ENCODE assay signal across 8 cellular contexts in genomic region chr3:44580971-44581370, GRCh38. TPM values are rescaled to one million over a fixed set of nuclear protein-coding genes. Genes with fewer than 3 reads are reported as not detected.
A peak's percentile ranks its signal among the peaks of the same experiment; 100 is the strongest.
DNase-seq lines count a peak whose midpoint lies in the region; ATAC-seq and TF ChIP-seq lines count a peak whose summit lies in the region.
"Not testable (repeated sequence)": the region's sequence is repeated elsewhere in the genome, so short reads cannot be mapped to it uniquely, and the experiment has no call there.
"Had no signal": no experiment of that assay in that cellular context is flagged by ENCODE, and none has a peak within 500 bp of the region (broad histone marks: within the 10 kb centered on the region; RNA-seq: fewer than 3 reads in every experiment).

No MANE protein-coding gene starts in this region.

- peak overlapping the region; percentile 16; the same call in 1 of the 3 replicates for H3K4me3 Mint-ChIP-seq in GM23338
- H3K4me3 Mint-ChIP-seq in neural progenitor cell: not testable (repeated sequence)

- ATAC-seq in GM23338: peak; percentile 3; the same call in 2 of the 3 replicates

- not testable (repeated sequence) for H3K36me3 ChIP-seq in BLaER1 treated with 17β-estradiol and CSF1 and Interleukin-3, amounts not matched to agents 10 nM and 100 nM; GM23338 (ENCODE audit: insufficient read depth); neural progenitor cell

- H2AFZ ChIP-seq in GM23338; neural progenitor cell (replicated peaks): not testable (repeated sequence)

- H3K9ac ChIP-seq in BLaER1 treated with 17β-estradiol and CSF1 and Interleukin-3, amounts not matched to agents 10 nM and 100 nM: peak overlapping the region in 3 of 11 experiments; percentile 46 to 52 (median 46); a peak in 3 of 22 replicates
- H3K9ac ChIP-seq in neural progenitor cell: not testable (repeated sequence)

- H3K9me3 ChIP-seq in BLaER1 treated with 17β-estradiol and CSF1 and Interleukin-3, amounts not matched to agents 10 nM and 100 nM (replicated peaks in 1 of 11): peaks cover 33 to 89% (median 52%) of the 10 kb centered on the region in 11 experiments; a peak in 20 of 22 replicates
- not testable (repeated sequence) for H3K9me3 ChIP-seq in neural progenitor cell (ENCODE audit: low read depth)

- peak; percentile 14 for DNase-seq in AG20443 (ENCODE audit: low spot score)
- DNase-seq in GM23338 (ENCODE audit: low spot score): peak; percentile 47
- DNase-seq in dermis blood vessel endothelial cell: peak; percentile 6
- peak; percentile 12 for DNase-seq in neural progenitor cell (ENCODE audit: low spot score)

- H3K4me1 ChIP-seq in BLaER1 treated with 17β-estradiol and CSF1 and Interleukin-3, amounts not matched to agents 10 nM and 100 nM; GM23338 (ENCODE audit: insufficient read depth); neural progenitor cell: not testable (repeated sequence)

- not testable (repeated sequence) for H3K79me2 ChIP-seq in GM23338 (replicated peaks; ENCODE audit: insufficient read depth)
- peaks cover 11% of the 10 kb centered on the region for H3K79me2 ChIP-seq in neural progenitor cell (ENCODE audit: low read depth)

- H3K27ac Mint-ChIP-seq in GM23338, neural progenitor cell: not testable (repeated sequence)

- H3K4me2 ChIP-seq in BLaER1 treated with 17β-estradiol and CSF1 and Interleukin-3, amounts not matched to agents 10 nM and 100 nM; neural progenitor cell: not testable (repeated sequence)
- H3K4me2 ChIP-seq in GM23338: peak overlapping the region; percentile 57

- H3K4me1 Mint-ChIP-seq in GM23338 (peaks cover 18% of the 10 kb centered on the region), neural progenitor cell (peaks cover 14% of the 10 kb centered on the region)

- peak overlapping the region in 7 of 10 experiments; percentile 36 to 54 (median 43); a peak in 4 of 20 replicates for H3K4me3 ChIP-seq in BLaER1 treated with 17β-estradiol and CSF1 and Interleukin-3, amounts not matched to agents 10 nM and 100 nM
- H3K4me3 ChIP-seq in GM23338: peak overlapping the region; percentile 38; the same call in 1 of the 2 replicates
- not testable (repeated sequence) for H3K4me3 ChIP-seq in neural progenitor cell

- H4K20me1 ChIP-seq in BLaER1 treated with 17β-estradiol and CSF1 and Interleukin-3, amounts not matched to agents 10 nM and 100 nM; GM23338 (replicated peaks; ENCODE audit: insufficient read depth); neural progenitor cell (ENCODE audit: low read depth): not testable (repeated sequence)

- H3K9me3 Mint-ChIP-seq in GM23338, neural progenitor cell: not testable (repeated sequence)

- not testable (repeated sequence) for H3K9me2 ChIP-seq in GM23338 (ENCODE audit: insufficient read depth)

- not testable (repeated sequence) for TF ChIP-seq CTCF in GM23338 (conservative IDR thresholded peaks at IDR 0.05; ENCODE audit: low read depth in 2 of 2); neural progenitor cell (IDR thresholded peaks at IDR 0.05)

- H3K36me3 Mint-ChIP-seq in GM23338 (ENCODE audit: low read depth): peaks cover 29% of the 10 kb centered on the region
- H3K36me3 Mint-ChIP-seq in neural progenitor cell: peaks cover 29% of the 10 kb centered on the region

- H3K27ac ChIP-seq in BLaER1 treated with 17β-estradiol and CSF1 and Interleukin-3, amounts not matched to agents 10 nM and 100 nM; GM23338 (ENCODE audit: low read depth); neural progenitor cell: not testable (repeated sequence)

- H3K27me3 ChIP-seq in BLaER1 treated with 17β-estradiol and CSF1 and Interleukin-3, amounts not matched to agents 10 nM and 100 nM: peaks cover 9 to 27% (median 23%) of the 10 kb centered on the region in 11 experiments
- peaks cover 20% of the 10 kb centered on the region for H3K27me3 ChIP-seq in GM23338 (ENCODE audit: insufficient read depth)
- H3K27me3 ChIP-seq in neural progenitor cell: not testable (repeated sequence)

- H3F3A ChIP-seq in GM23338 (replicated peaks; ENCODE audit: low read depth); neural progenitor cell (ENCODE audit: low read depth): not testable (repeated sequence)

- not testable (repeated sequence) for H3K27me3 Mint-ChIP-seq in GM23338 (ENCODE audit: insufficient read depth, low read depth, poor library complexity); neural progenitor cell (ENCODE audit: insufficient read depth, low read depth)

RNA-seq across cellular contexts. Expression of gene ZNF660, which starts 3.8 kb away (rescaled TPM):
- 6.1 and 10.1 TPM in 2 replicates for total RNA-seq in GM23338 (2014; rRNA removed; shearing (Covaris generic))
- polyA plus RNA-seq in GM23338 (2016; fragmentation: Nextera tagmentation; extraction: Ambion mirVana): 5.4 and 5.9 TPM in 2 replicates
- total RNA-seq in dermis blood vessel endothelial cell (0.79 and 2.2 TPM in 2 replicates), neural progenitor cell (ENCODE audit: low replicate concordance) (14.7 and 26.7 TPM in 2 replicates)
- total RNA-seq: A172; CD4-positive, CD25-positive, alpha-beta regulatory T cell had no signal
- polyA plus RNA-seq: A549 had no signal

RNA-seq across cellular contexts. Expression of gene ZKSCAN7, which starts 26.0 kb away (rescaled TPM):
- total RNA-seq in GM23338 (2014; rRNA removed; shearing (Covaris generic)): 14.0 and 17.8 TPM in 2 replicates
- polyA plus RNA-seq in GM23338 (2016; fragmentation: Nextera tagmentation; extraction: Ambion mirVana): 4.4 and 4.7 TPM in 2 replicates
- 1.3 and 2.2 TPM in 2 replicates for total RNA-seq in dermis blood vessel endothelial cell
- total RNA-seq in neural progenitor cell (ENCODE audit: low replicate concordance): 14.1 and 18.7 TPM in 2 replicates
- total RNA-seq: A172 had no signal
- polyA plus RNA-seq: A549 had no signal

RNA-seq across cellular contexts. Expression of gene ZNF197, which starts 43.9 kb away (rescaled TPM):
- 15.1 and 18.9 TPM in 2 replicates for total RNA-seq in GM23338 (2014; rRNA removed; shearing (Covaris generic))
- polyA plus RNA-seq in GM23338 (2016; fragmentation: Nextera tagmentation; extraction: Ambion mirVana): 5.6 and 5.9 TPM in 2 replicates
- 11.0 and 11.4 TPM in 2 replicates for total RNA-seq in dermis blood vessel endothelial cell
- total RNA-seq in neural progenitor cell (ENCODE audit: low replicate concordance): 38.7 and 49.1 TPM in 2 replicates
